15 cellular contexts compared by ENCODE assay signal in the genomic region with DNA sequence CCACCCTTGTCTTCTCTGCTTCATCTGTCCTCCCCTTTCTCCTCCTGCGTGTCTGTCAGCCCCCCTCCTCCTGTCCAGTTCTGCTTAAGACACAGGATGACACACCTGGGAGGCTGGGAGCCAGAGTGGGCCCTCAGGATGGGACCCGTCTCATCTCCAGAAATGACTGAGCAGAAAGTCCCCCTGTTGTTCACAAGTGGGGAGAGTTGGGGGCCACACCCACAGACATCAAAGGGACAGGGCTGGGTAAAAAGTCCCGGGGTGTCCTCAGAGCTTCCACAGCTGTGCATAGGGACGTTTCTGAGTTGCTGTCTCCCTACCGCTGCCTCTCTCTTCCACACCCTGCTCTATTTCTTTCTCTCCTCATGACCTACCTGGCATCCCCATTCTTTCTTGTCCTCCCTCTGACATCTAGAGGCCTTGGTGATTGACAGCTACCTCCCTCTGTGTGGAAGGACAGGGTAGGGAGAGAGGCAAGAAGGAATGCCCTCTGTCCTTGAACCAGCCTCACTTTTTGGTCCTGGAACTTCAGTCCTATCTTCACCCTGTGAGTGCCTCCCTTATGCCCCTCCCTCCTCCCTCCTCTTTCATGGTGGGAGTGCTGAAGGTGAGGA. TPM values are rescaled to one million over a fixed set of nuclear protein-coding genes. Genes with fewer than 3 reads are reported as not detected.
DNase-seq lines count a peak whose midpoint lies in the region; ATAC-seq and TF ChIP-seq lines count a peak whose summit lies in the region.
"Had no signal": no experiment of that assay in that cellular context is flagged by ENCODE, and none has a peak within 500 bp of the region (broad histone marks: within the 10 kb centered on the region; RNA-seq: fewer than 3 reads in every experiment).

No MANE protein-coding gene starts in this region.

- H3K27ac ChIP-seq in transverse colon (no peak overlapping the region), testis (no peak overlapping the region)

- no peak overlapping the region for H3K4me3 Mint-ChIP-seq in activated naive CD4-positive, alpha-beta T cell treated with anti-CD3 and anti-CD28 coated beads for 36 hours
- no peak overlapping the region for H3K4me3 Mint-ChIP-seq in activated naive CD8-positive, alpha-beta T cell treated with anti-CD3 and anti-CD28 coated beads for 36 hours
- peak overlapping the region; percentile 42 for H3K4me3 Mint-ChIP-seq in stimulated activated naive CD8-positive, alpha-beta T cell treated with anti-CD3 and anti-CD28 coated beads, Interleukin-15, Interleukin-2, amounts not matched to agents 100 ng/mL and 50 ng/mL, for 24 hours

- no peak for TF ChIP-seq EP300 in transverse colon (IDR thresholded peaks at IDR 0.05; ENCODE audit: low read depth)

- WGBS in transverse colon (ENCODE audit: low coverage in 1 of 2), 2 donors: 44 to 51% methylated on average over 4 to 5 of the region's 5 CpGs
- 71 to 79% methylated on average over 5 of the region's 5 CpGs for WGBS in testis, 2 donors

- CTCF ChIA-PET in activated naive CD4-positive, alpha-beta T cell treated with anti-CD3 and anti-CD28 coated beads for 36 hours (lab: Charles Lee): interaction anchor here (1.0 to 7.6 kb wide), 6 partner anchors 11 to 147 kb away, joined by 3 to 133 read pairs (median 20); a partner anchor contains a TSS

- H3K9me3 ChIP-seq in transverse colon (no peaks in the 10 kb centered on the region), testis (no peaks in the 10 kb centered on the region)

- H3K4me3 ChIP-seq in transverse colon: no peak overlapping the region
- H3K4me3 ChIP-seq in testis: no peak overlapping the region

- no peak for TF ChIP-seq POLR2A in transverse colon (IDR thresholded peaks at IDR 0.05)
- no peak for TF ChIP-seq POLR2A in testis (IDR thresholded peaks at IDR 0.05)

- H3K27ac Mint-ChIP-seq in activated naive CD4-positive, alpha-beta T cell treated with anti-CD3 and anti-CD28 coated beads for 36 hours: peak overlapping the region; percentile 10
- peak overlapping the region; percentile 4 for H3K27ac Mint-ChIP-seq in activated naive CD8-positive, alpha-beta T cell treated with anti-CD3 and anti-CD28 coated beads for 36 hours
- peak overlapping the region; percentile 88 for H3K27ac Mint-ChIP-seq in stimulated activated naive CD8-positive, alpha-beta T cell treated with anti-CD3 and anti-CD28 coated beads, Interleukin-15, Interleukin-2, amounts not matched to agents 100 ng/mL and 50 ng/mL, for 24 hours

- H3K36me3 Mint-ChIP-seq in activated naive CD4-positive, alpha-beta T cell treated with anti-CD3 and anti-CD28 coated beads for 36 hours (ENCODE audit: low read depth): no peaks in the 10 kb centered on the region
- H3K36me3 Mint-ChIP-seq in activated naive CD8-positive, alpha-beta T cell treated with anti-CD3 and anti-CD28 coated beads for 36 hours: no peaks in the 10 kb centered on the region
- H3K36me3 Mint-ChIP-seq in stimulated activated naive CD8-positive, alpha-beta T cell treated with anti-CD3 and anti-CD28 coated beads, Interleukin-15, Interleukin-2, amounts not matched to agents 100 ng/mL and 50 ng/mL, for 24 hours (ENCODE audit: low read depth): no peaks in the 10 kb centered on the region

- peaks cover 60% of the 10 kb centered on the region for H3K27me3 ChIP-seq in transverse colon
- H3K27me3 ChIP-seq in testis: no peaks in the 10 kb centered on the region

- in situ Hi-C loops in transverse colon (cut with MboI; ENCODE audit: low pct_ligation_motif_present in 1 of 4, low pct_unique_long_range_greater_than_20kb in 1 of 4, low sequenced_read_pairs in 3 of 4): no loop called here

- peak; percentile 42 for ATAC-seq in HG03039 (IDR thresholded peaks at IDR 0.05; ENCODE audit: unreplicated experiment)
- ATAC-seq: left cardiac atrium had no signal

- H3K9me3 Mint-ChIP-seq in activated naive CD4-positive, alpha-beta T cell treated with anti-CD3 and anti-CD28 coated beads for 36 hours: no peaks in the 10 kb centered on the region
- no peaks in the 10 kb centered on the region for H3K9me3 Mint-ChIP-seq in activated naive CD8-positive, alpha-beta T cell treated with anti-CD3 and anti-CD28 coated beads for 36 hours
- no peaks in the 10 kb centered on the region for H3K9me3 Mint-ChIP-seq in stimulated activated naive CD8-positive, alpha-beta T cell treated with anti-CD3 and anti-CD28 coated beads, Interleukin-15, Interleukin-2, amounts not matched to agents 100 ng/mL and 50 ng/mL, for 24 hours

- H3K36me3 ChIP-seq in transverse colon: no peaks in the 10 kb centered on the region
- H3K36me3 ChIP-seq in testis (ENCODE audit: low read depth, missing control alignments): no peaks in the 10 kb centered on the region

- TF ChIP-seq CTCF in transverse colon (IDR thresholded peaks at IDR 0.05) (no peak), testis (IDR thresholded peaks at IDR 0.05) (no peak)

- intact Hi-C loops in activated naive CD4-positive, alpha-beta T cell treated with anti-CD3 and anti-CD28 coated beads for 36 hours (cut with micrococcal nuclease): loop anchor here (1.0 kb wide), 2 partner anchors 20 to 39 kb away; a partner anchor contains a TSS
- intact Hi-C loops in transverse colon (cut with DNase I; ENCODE audit: low total_unique reads): no loop called here
- intact Hi-C loops in testis (cut with DNase I; ENCODE audit: low total_unique reads): no loop called here

- H3K4me1 ChIP-seq in transverse colon: no peaks in the 10 kb centered on the region
- H3K4me1 ChIP-seq in testis: no peaks in the 10 kb centered on the region

- peak; percentile 81 for DNase-seq in activated naive CD4-positive, alpha-beta T cell treated with anti-CD3 and anti-CD28 coated beads for 36 hours
- DNase-seq in activated naive CD4-positive, alpha-beta T cell treated with anti-CD3 and anti-CD28 coated beads, Interleukin-2, amount 50 U/mL, for 16 hours: no peak
- peak; percentile 64 for DNase-seq in activated naive CD8-positive, alpha-beta T cell treated with anti-CD3 and anti-CD28 coated beads for 36 hours
- DNase-seq in transverse colon: no peak
- DNase-seq in effector CD8-positive, alpha-beta T cell (lab: John Stamatoyannopoulos, UW): no peak
- no peak for DNase-seq in testis
- DNase-seq: IMR-90; left cardiac atrium; NCI-H2029 treated with DMSO at 0.1 percent for 48 hours; NK-92 treated with Interleukin-12 subunit alpha and Interleukin-12 subunit beta, amount 100 ng/mL, for 24 hours had no signal

- H3K27me3 Mint-ChIP-seq in activated naive CD4-positive, alpha-beta T cell treated with anti-CD3 and anti-CD28 coated beads for 36 hours (ENCODE audit: low read depth): peaks cover 14% of the 10 kb centered on the region
- peaks cover 41% of the 10 kb centered on the region for H3K27me3 Mint-ChIP-seq in activated naive CD8-positive, alpha-beta T cell treated with anti-CD3 and anti-CD28 coated beads for 36 hours
- H3K27me3 Mint-ChIP-seq in stimulated activated naive CD8-positive, alpha-beta T cell treated with anti-CD3 and anti-CD28 coated beads, Interleukin-15, Interleukin-2, amounts not matched to agents 100 ng/mL and 50 ng/mL, for 24 hours: peaks cover 18% of the 10 kb centered on the region

- peaks cover 29% of the 10 kb centered on the region for H3K4me1 Mint-ChIP-seq in activated naive CD4-positive, alpha-beta T cell treated with anti-CD3 and anti-CD28 coated beads for 36 hours (ENCODE audit: low read depth)
- peaks cover 29% of the 10 kb centered on the region for H3K4me1 Mint-ChIP-seq in activated naive CD8-positive, alpha-beta T cell treated with anti-CD3 and anti-CD28 coated beads for 36 hours
- H3K4me1 Mint-ChIP-seq in stimulated activated naive CD8-positive, alpha-beta T cell treated with anti-CD3 and anti-CD28 coated beads, Interleukin-15, Interleukin-2, amounts not matched to agents 100 ng/mL and 50 ng/mL, for 24 hours (ENCODE audit: low read depth): peaks cover 60% of the 10 kb centered on the region

RNA-seq across cellular contexts. Expression of a gene that starts 19.5 kb away (rescaled TPM):
- 100 to 1,000 TPM; 134 to 138 TPM for total RNA-seq in activated naive CD4-positive, alpha-beta T cell treated with anti-CD3 and anti-CD28 coated beads for 36 hours
- total RNA-seq in activated naive CD8-positive, alpha-beta T cell treated with anti-CD3 and anti-CD28 coated beads for 36 hours: 100 to 1,000 TPM; 186 TPM
- total RNA-seq in transverse colon: 1 to 10 TPM in 3 of 4 donors, not detected in 1; 1.9 to 5.9 (median 3.4) TPM
- 1 to 10 TPM in 1 of 2 donors, not detected in 1; 3.1 TPM for total RNA-seq in testis
- 1.3 TPM for polyA plus RNA-seq in testis (ENCODE audit: insufficient read depth, low read depth, low replicate concordance)
- total RNA-seq: IMR-90, urinary bladder had no signal
- polyA plus RNA-seq: IMR-90, neural cell had no signal

RNA-seq across cellular contexts. Expression of a gene that starts 22.8 kb away (rescaled TPM):
- total RNA-seq in activated naive CD4-positive, alpha-beta T cell treated with anti-CD3 and anti-CD28 coated beads for 36 hours: not detected
- under 1 TPM; 0.12 to 0.20 TPM for total RNA-seq in activated naive CD8-positive, alpha-beta T cell treated with anti-CD3 and anti-CD28 coated beads for 36 hours
- total RNA-seq in transverse colon: not detected
- total RNA-seq in testis: 1 to 10 TPM; 6.4 to 7.0 TPM
- polyA plus RNA-seq in testis (ENCODE audit: insufficient read depth, low read depth, low replicate concordance): 1.5 TPM
- total RNA-seq: IMR-90 had no signal
- polyA plus RNA-seq: AG04450, IMR-90 had no signal

RNA-seq across cellular contexts. Expression of a gene that starts 24.5 kb away (rescaled TPM):
- total RNA-seq in activated naive CD4-positive, alpha-beta T cell treated with anti-CD3 and anti-CD28 coated beads for 36 hours: under 1 TPM in 1 of 2 experiments, not detected in 1; 0.67 TPM
- 1 to 10 TPM; 3.4 to 4.0 TPM for total RNA-seq in activated naive CD8-positive, alpha-beta T cell treated with anti-CD3 and anti-CD28 coated beads for 36 hours
- total RNA-seq in transverse colon: 1 to 10 TPM in 1 of 4 donors, under 1 TPM in 2, not detected in 1; 0.20 to 2.6 (median 0.64) TPM
- 10 to 100 TPM; 14.6 to 38.8 TPM for total RNA-seq in testis
- polyA plus RNA-seq in testis (ENCODE audit: insufficient read depth, low read depth, low replicate concordance): 4.7 TPM
- total RNA-seq: IMR-90 had no signal
- polyA plus RNA-seq: AG04450, IMR-90 had no signal

RNA-seq across cellular contexts. Expression of a gene that starts 57.4 kb away (rescaled TPM):
- total RNA-seq in activated naive CD4-positive, alpha-beta T cell treated with anti-CD3 and anti-CD28 coated beads for 36 hours: not detected
- not detected for total RNA-seq in activated naive CD8-positive, alpha-beta T cell treated with anti-CD3 and anti-CD28 coated beads for 36 hours
- total RNA-seq in transverse colon (1 to 10 TPM; 1.8 to 5.6 (median 3.7) TPM), testis (10 to 100 TPM; 13.8 TPM)
- polyA plus RNA-seq in testis (ENCODE audit: insufficient read depth, low read depth, low replicate concordance): 10.5 TPM
- polyA plus RNA-seq: neural cell had no signal

Comparison
In these comparisons a context has a peak if more than half of its experiments do, and no peak if none do; other contexts are left out.
1. DNase-seq: peak in activated naive CD4-positive, alpha-beta T cell treated with anti-CD3 and anti-CD28 coated beads for 36 hours (single experiment) and activated naive CD8-positive, alpha-beta T cell treated with anti-CD3 and anti-CD28 coated beads for 36 hours (single experiment); none in activated naive CD4-positive, alpha-beta T cell treated with anti-CD3 and anti-CD28 coated beads, Interleukin-2, amount 50 U/mL, for 16 hours (single experiment), transverse colon (single experiment), effector CD8-positive, alpha-beta T cell (single experiment) and testis (single experiment).
2. H3K27ac Mint-ChIP-seq: peak in every context shown above with its lines; median percentile 88 in stimulated activated naive CD8-positive, alpha-beta T cell treated with anti-CD3 and anti-CD28 coated beads, Interleukin-15, Interleukin-2, amounts not matched to agents 100 ng/mL and 50 ng/mL, for 24 hours; 10 in activated naive CD4-positive, alpha-beta T cell treated with anti-CD3 and anti-CD28 coated beads for 36 hours; 4 in activated naive CD8-positive, alpha-beta T cell treated with anti-CD3 and anti-CD28 coated beads for 36 hours.
3. RNA of a gene that starts 19.5 kb away (total RNA-seq): 186 TPM in activated naive CD8-positive, alpha-beta T cell treated with anti-CD3 and anti-CD28 coated beads for 36 hours and 134 to 138 TPM in activated naive CD4-positive, alpha-beta T cell treated with anti-CD3 and anti-CD28 coated beads for 36 hours; 1.9 to 5.9 TPM in transverse colon and 3.1 TPM in testis; every median in the first group is over 10 times any median in the second.
4. RNA of a gene that starts 22.8 kb away (total RNA-seq): 6.4 to 7.0 TPM in testis; 0.12 to 0.20 TPM in activated naive CD8-positive, alpha-beta T cell treated with anti-CD3 and anti-CD28 coated beads for 36 hours, not detected in activated naive CD4-positive, alpha-beta T cell treated with anti-CD3 and anti-CD28 coated beads for 36 hours and not detected in transverse colon; every median in the first group is over 4 times any median in the second.